Comparison of ENCODE assay signal across 18 cellular contexts in genomic region chr5:180338001-180338707, GRCh38. TPM values are rescaled to one million over a fixed set of nuclear protein-coding genes. Genes with fewer than 3 reads are reported as not detected.
"Had no signal": no experiment of that assay in that cellular context is flagged by ENCODE, and none has a peak within 500 bp of the region (broad histone marks: within the 10 kb centered on the region; RNA-seq: fewer than 3 reads in every experiment).

No MANE protein-coding gene starts in this region.

- H3K36me3 ChIP-seq: colonic mucosa, gastrocnemius medialis had no signal

- H3K4me1 ChIP-seq: colonic mucosa had no signal

- H3K4me3 Mint-ChIP-seq: activated naive CD8-positive, alpha-beta T cell; immature natural killer cell; mesothelial cell of epicardium; T-helper 1 cell treated with Interleukin-12 subunit alpha and Interleukin-12 subunit beta and Interleukin-4 antibody, amounts not matched to agents 30 μg/mL and 1 μg/mL, for 36 hours had no signal

- H3K4me1 Mint-ChIP-seq: immature natural killer cell had no signal

- H3K9me3 Mint-ChIP-seq: mesothelial cell of epicardium; T-helper 1 cell treated with Interleukin-12 subunit alpha and Interleukin-12 subunit beta and Interleukin-4 antibody, amounts not matched to agents 30 μg/mL and 1 μg/mL, for 36 hours had no signal

- H3K9me3 ChIP-seq: body of pancreas, colonic mucosa, gastrocnemius medialis, tibial nerve had no signal

- H3K27ac Mint-ChIP-seq: activated naive CD8-positive, alpha-beta T cell; immature natural killer cell; mesothelial cell of epicardium; T-helper 1 cell treated with Interleukin-12 subunit alpha and Interleukin-12 subunit beta and Interleukin-4 antibody, amounts not matched to agents 30 μg/mL and 1 μg/mL, for 36 hours had no signal

- DNase-seq: activated CD4-positive, CD25-positive, alpha-beta regulatory T cell treated with anti-CD3 and anti-CD28 coated beads, Interleukin-2, amount 50 U/mL, for 72 hours; activated gamma-delta T cell; amygdala; body of pancreas; colonic mucosa; erythroblast; gastrocnemius medialis; immature natural killer cell; left colon; occipital lobe; retina; stimulated activated naive CD8-positive, alpha-beta T cell treated with anti-CD3 and anti-CD28 coated beads, Interleukin-15, Interleukin-2, amounts not matched to agents 100 U/mL and 50 U/mL, for 24 hours; substantia nigra had no signal

- H3K4me3 ChIP-seq: body of pancreas, colonic mucosa, gastrocnemius medialis, lung, tibial nerve had no signal

- ATAC-seq: body of pancreas; gastrocnemius medialis; left colon; stimulated activated naive CD8-positive, alpha-beta T cell treated with anti-CD3 and anti-CD28 coated beads, Interleukin-15, Interleukin-2, amounts not matched to agents 100 U/mL and 50 U/mL, for 24 hours had no signal

- H3K27ac ChIP-seq: body of pancreas, colonic mucosa, gastrocnemius medialis, tibial nerve had no signal

- H3K36me3 Mint-ChIP-seq: activated naive CD8-positive, alpha-beta T cell; immature natural killer cell had no signal

- H3K27me3 ChIP-seq: body of pancreas, colonic mucosa, gastrocnemius medialis, tibial nerve had no signal

RNA-seq across cellular contexts. Expression of gene GFPT2, which starts 15.0 kb away (rescaled TPM):
- polyA plus RNA-seq: immature natural killer cell had no signal
